1 cellular context compared by ENCODE assay signal in genomic region chr1:94047914-94048313, GRCh38.
TF ChIP-seq lines count a peak whose summit lies in the region.

No MANE protein-coding gene starts in this region.

TF ChIP-seq in GM23338, 12 proteins besides CTCF, POLR2A, EP300 and RAD21 (continued from another document):
- TF ChIP-seq, protein P1, sequence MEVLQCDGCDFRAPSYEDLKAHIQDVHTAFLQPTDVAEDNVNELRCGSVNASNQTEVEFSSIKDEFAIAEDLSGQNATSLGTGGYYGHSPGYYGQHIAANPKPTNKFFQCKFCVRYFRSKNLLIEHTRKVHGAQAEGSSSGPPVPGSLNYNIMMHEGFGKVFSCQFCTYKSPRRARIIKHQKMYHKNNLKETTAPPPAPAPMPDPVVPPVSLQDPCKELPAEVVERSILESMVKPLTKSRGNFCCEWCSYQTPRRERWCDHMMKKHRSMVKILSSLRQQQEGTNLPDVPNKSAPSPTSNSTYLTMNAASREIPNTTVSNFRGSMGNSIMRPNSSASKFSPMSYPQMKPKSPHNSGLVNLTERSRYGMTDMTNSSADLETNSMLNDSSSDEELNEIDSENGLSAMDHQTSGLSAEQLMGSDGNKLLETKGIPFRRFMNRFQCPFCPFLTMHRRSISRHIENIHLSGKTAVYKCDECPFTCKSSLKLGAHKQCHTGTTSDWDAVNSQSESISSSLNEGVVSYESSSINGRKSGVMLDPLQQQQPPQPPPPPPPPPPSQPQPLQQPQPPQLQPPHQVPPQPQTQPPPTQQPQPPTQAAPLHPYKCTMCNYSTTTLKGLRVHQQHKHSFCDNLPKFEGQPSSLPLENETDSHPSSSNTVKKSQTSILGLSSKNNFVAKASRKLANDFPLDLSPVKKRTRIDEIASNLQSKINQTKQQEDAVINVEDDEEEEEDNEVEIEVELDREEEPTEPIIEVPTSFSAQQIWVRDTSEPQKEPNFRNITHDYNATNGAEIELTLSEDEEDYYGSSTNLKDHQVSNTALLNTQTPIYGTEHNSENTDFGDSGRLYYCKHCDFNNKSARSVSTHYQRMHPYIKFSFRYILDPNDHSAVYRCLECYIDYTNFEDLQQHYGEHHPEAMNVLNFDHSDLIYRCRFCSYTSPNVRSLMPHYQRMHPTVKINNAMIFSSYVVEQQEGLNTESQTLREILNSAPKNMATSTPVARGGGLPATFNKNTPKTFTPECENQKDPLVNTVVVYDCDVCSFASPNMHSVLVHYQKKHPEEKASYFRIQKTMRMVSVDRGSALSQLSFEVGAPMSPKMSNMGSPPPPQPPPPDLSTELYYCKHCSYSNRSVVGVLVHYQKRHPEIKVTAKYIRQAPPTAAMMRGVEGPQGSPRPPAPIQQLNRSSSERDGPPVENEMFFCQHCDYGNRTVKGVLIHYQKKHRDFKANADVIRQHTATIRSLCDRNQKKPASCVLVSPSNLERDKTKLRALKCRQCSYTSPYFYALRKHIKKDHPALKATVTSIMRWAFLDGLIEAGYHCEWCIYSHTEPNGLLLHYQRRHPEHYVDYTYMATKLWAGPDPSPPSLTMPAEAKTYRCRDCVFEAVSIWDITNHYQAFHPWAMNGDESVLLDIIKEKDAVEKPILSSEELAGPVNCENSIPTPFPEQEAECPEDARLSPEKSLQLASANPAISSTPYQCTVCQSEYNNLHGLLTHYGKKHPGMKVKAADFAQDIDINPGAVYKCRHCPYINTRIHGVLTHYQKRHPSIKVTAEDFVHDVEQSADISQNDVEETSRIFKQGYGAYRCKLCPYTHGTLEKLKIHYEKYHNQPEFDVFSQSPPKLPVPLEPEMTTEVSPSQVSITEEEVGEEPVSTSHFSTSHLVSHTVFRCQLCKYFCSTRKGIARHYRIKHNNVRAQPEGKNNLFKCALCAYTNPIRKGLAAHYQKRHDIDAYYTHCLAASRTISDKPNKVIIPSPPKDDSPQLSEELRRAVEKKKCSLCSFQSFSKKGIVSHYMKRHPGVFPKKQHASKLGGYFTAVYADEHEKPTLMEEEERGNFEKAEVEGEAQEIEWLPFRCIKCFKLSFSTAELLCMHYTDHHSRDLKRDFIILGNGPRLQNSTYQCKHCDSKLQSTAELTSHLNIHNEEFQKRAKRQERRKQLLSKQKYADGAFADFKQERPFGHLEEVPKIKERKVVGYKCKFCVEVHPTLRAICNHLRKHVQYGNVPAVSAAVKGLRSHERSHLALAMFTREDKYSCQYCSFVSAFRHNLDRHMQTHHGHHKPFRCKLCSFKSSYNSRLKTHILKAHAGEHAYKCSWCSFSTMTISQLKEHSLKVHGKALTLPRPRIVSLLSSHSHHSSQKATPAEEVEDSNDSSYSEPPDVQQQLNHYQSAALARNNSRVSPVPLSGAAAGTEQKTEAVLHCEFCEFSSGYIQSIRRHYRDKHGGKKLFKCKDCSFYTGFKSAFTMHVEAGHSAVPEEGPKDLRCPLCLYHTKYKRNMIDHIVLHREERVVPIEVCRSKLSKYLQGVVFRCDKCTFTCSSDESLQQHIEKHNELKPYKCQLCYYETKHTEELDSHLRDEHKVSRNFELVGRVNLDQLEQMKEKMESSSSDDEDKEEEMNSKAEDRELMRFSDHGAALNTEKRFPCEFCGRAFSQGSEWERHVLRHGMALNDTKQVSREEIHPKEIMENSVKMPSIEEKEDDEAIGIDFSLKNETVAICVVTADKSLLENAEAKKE (CRISPR knock-in tag; IDR thresholded peaks at IDR 0.05), result no peak
- no peak for TF ChIP-seq JUNB (IDR thresholded peaks at IDR 0.05; ENCODE audit: unreplicated experiment)
